ENCODE assay signal across 13 cellular contexts in the genomic region with DNA sequence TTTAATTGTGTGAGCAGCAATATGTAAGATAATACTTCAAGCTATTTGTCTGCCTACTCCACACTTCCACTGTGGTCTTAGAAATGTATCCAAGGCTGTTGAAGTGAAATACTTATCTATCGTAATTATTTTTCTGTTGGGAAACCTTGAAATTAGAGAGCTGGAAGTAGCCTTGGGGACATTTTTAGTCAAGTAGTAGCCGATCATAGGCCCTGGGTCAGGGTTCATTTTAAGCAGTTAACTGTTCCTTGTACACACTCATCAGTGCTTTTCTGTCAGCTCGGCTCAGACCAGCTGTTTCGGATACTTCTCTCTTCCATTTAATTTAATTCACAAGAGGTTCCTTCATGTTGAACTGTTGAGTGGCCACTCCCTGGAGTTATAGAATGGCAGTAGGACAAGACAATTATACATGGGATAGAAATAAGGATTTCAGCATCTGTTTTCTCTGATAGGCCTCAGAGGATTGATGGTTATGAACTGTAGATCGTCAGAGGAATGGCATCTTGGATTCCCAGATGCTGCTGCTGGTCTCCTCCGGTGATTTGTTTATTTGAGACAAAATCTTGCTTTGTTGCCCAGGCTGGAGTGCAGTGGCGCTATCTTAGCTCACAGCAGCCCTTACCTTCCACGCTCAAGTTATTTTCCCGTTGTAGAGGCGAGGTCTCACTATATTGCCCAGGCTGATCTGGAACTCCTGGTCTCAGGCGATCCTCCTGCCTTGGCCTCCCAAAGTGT. TPM values are rescaled to one million over a fixed set of nuclear protein-coding genes. Genes with fewer than 3 reads are reported as not detected.
DNase-seq lines count a peak whose midpoint lies in the region; ATAC-seq lines count a peak whose summit lies in the region.
"Had no signal": no experiment of that assay in that cellular context is flagged by ENCODE, and none has a peak within 500 bp of the region (broad histone marks: within the 10 kb centered on the region; RNA-seq: fewer than 3 reads in every experiment).

No MANE protein-coding gene starts in this region.

- intact Hi-C loops in left colon (cut with DNase I, micrococcal nuclease): no loop called here

- in situ Hi-C loops in G401 (cut with HindIII; ENCODE audit: low sequenced_read_pairs): no loop called here

- H3K27me3 Mint-ChIP-seq in activated T-cell treated with anti-CD3 and anti-CD28 coated beads, Interleukin-2, amount 50 U/mL, for 72 hours (ENCODE audit: low read depth): no peaks in the 10 kb centered on the region
- no peaks in the 10 kb centered on the region for H3K27me3 Mint-ChIP-seq in activated T-cell treated with anti-CD3 and anti-CD28 coated beads, Interleukin-2, amount 50 U/mL, for 24 hours
- no peaks in the 10 kb centered on the region for H3K27me3 Mint-ChIP-seq in activated T-helper 17 cell treated with anti-CD3 and anti-CD28 coated beads, Interleukin-2, amount 50 U/mL, for 72 hours
- H3K27me3 Mint-ChIP-seq: naive B cell had no signal

- no peaks in the 10 kb centered on the region for H3K36me3 Mint-ChIP-seq in activated T-cell treated with anti-CD3 and anti-CD28 coated beads, Interleukin-2, amount 50 U/mL, for 72 hours (ENCODE audit: insufficient read depth in 2 of 2)
- H3K36me3 Mint-ChIP-seq in activated T-cell treated with anti-CD3 and anti-CD28 coated beads, Interleukin-2, amount 50 U/mL, for 24 hours (ENCODE audit: low read depth): peaks cover 5% of the 10 kb centered on the region
- peaks cover 11% of the 10 kb centered on the region for H3K36me3 Mint-ChIP-seq in activated T-helper 17 cell treated with anti-CD3 and anti-CD28 coated beads, Interleukin-2, amount 50 U/mL, for 72 hours (ENCODE audit: low read depth)
- no peaks in the 10 kb centered on the region for H3K36me3 Mint-ChIP-seq in stimulated activated effector memory CD8-positive, alpha-beta T cell treated with anti-CD3 and anti-CD28 coated beads, Interleukin-12 subunit alpha, Interleukin-12 subunit beta, amount 100 ng/mL, for 72 hours
- H3K36me3 Mint-ChIP-seq: naive B cell had no signal

- H3K4me1 Mint-ChIP-seq in activated T-cell treated with anti-CD3 and anti-CD28 coated beads, Interleukin-2, amount 50 U/mL, for 72 hours (ENCODE audit: low read depth): peaks cover 96% of the 10 kb centered on the region
- H3K4me1 Mint-ChIP-seq in activated T-cell treated with anti-CD3 and anti-CD28 coated beads, Interleukin-2, amount 50 U/mL, for 24 hours (ENCODE audit: low read depth): peaks cover 91% of the 10 kb centered on the region
- H3K4me1 Mint-ChIP-seq in activated T-helper 17 cell treated with anti-CD3 and anti-CD28 coated beads, Interleukin-2, amount 50 U/mL, for 72 hours: peaks cover 80% of the 10 kb centered on the region
- H3K4me1 Mint-ChIP-seq in stimulated activated effector memory CD8-positive, alpha-beta T cell treated with anti-CD3 and anti-CD28 coated beads, Interleukin-12 subunit alpha, Interleukin-12 subunit beta, amount 100 ng/mL, for 72 hours: peaks cover 72% of the 10 kb centered on the region

- no peak overlapping the region for H3K4me3 Mint-ChIP-seq in activated T-cell treated with anti-CD3 and anti-CD28 coated beads, Interleukin-2, amount 50 U/mL, for 72 hours
- H3K4me3 Mint-ChIP-seq in activated T-cell treated with anti-CD3 and anti-CD28 coated beads, Interleukin-2, amount 50 U/mL, for 24 hours: no peak overlapping the region
- peak overlapping the region; percentile 33 for H3K4me3 Mint-ChIP-seq in activated T-helper 17 cell treated with anti-CD3 and anti-CD28 coated beads, Interleukin-2, amount 50 U/mL, for 72 hours
- no peak overlapping the region for H3K4me3 Mint-ChIP-seq in stimulated activated effector memory CD8-positive, alpha-beta T cell treated with anti-CD3 and anti-CD28 coated beads, Interleukin-12 subunit alpha, Interleukin-12 subunit beta, amount 100 ng/mL, for 72 hours

- H3K9me3 Mint-ChIP-seq in activated T-cell treated with anti-CD3 and anti-CD28 coated beads, Interleukin-2, amount 50 U/mL, for 72 hours: no peaks in the 10 kb centered on the region
- no peaks in the 10 kb centered on the region for H3K9me3 Mint-ChIP-seq in activated T-cell treated with anti-CD3 and anti-CD28 coated beads, Interleukin-2, amount 50 U/mL, for 24 hours
- H3K9me3 Mint-ChIP-seq in activated T-helper 17 cell treated with anti-CD3 and anti-CD28 coated beads, Interleukin-2, amount 50 U/mL, for 72 hours: no peaks in the 10 kb centered on the region
- no peaks in the 10 kb centered on the region for H3K9me3 Mint-ChIP-seq in stimulated activated effector memory CD8-positive, alpha-beta T cell treated with anti-CD3 and anti-CD28 coated beads, Interleukin-12 subunit alpha, Interleukin-12 subunit beta, amount 100 ng/mL, for 72 hours
- H3K9me3 Mint-ChIP-seq: naive B cell had no signal

- ATAC-seq in activated T-cell treated with anti-CD3 and anti-CD28 coated beads, Interleukin-2, amount 50 U/mL, for 72 hours (replicated peaks in 1 of 2): no peak
- no peak for ATAC-seq in activated T-helper 17 cell treated with anti-CD3 and anti-CD28 coated beads, Interleukin-2, amount 50 U/mL, for 72 hours (replicated peaks)
- ATAC-seq in left colon (peak; percentile 37), HG03439 (IDR thresholded peaks at IDR 0.05; ENCODE audit: unreplicated experiment) (no peak)
- no peak for ATAC-seq in stimulated activated effector memory CD8-positive, alpha-beta T cell treated with anti-CD3 and anti-CD28 coated beads, Interleukin-12 subunit alpha, Interleukin-12 subunit beta, amount 100 ng/mL, for 72 hours

- DNase-seq in activated T-cell treated with anti-CD3 and anti-CD28 coated beads, Interleukin-2, amount 50 U/mL, for 72 hours: no peak
- no peak for DNase-seq in activated T-cell treated with anti-CD3 and anti-CD28 coated beads, Interleukin-2, amount 50 U/mL, for 24 hours
- DNase-seq in left colon (no peak), G401 (ENCODE audit: low spot score) (no peak), NCI-H128 (lab: John Stamatoyannopoulos, UW; ENCODE audit: unreplicated experiment) (no peak)
- no peak for DNase-seq in stimulated activated effector memory CD8-positive, alpha-beta T cell treated with anti-CD3 and anti-CD28 coated beads, Interleukin-12 subunit alpha, Interleukin-12 subunit beta, amount 100 ng/mL, for 72 hours (ENCODE audit: low spot score in 2 of 2)
- DNase-seq: activated CD4-positive, alpha-beta T cell treated with anti-CD3 and anti-CD28 coated beads for 1 hour; DMS 273 treated with DMSO at 0.1 percent for 48 hours; naive B cell; NCI-H2081; thyroid gland had no signal

- H3K27ac Mint-ChIP-seq in activated T-cell treated with anti-CD3 and anti-CD28 coated beads, Interleukin-2, amount 50 U/mL, for 72 hours: peak overlapping the region; percentile 59
- H3K27ac Mint-ChIP-seq in activated T-cell treated with anti-CD3 and anti-CD28 coated beads, Interleukin-2, amount 50 U/mL, for 24 hours: no peak overlapping the region
- peak overlapping the region; percentile 18 for H3K27ac Mint-ChIP-seq in activated T-helper 17 cell treated with anti-CD3 and anti-CD28 coated beads, Interleukin-2, amount 50 U/mL, for 72 hours
- peak overlapping the region; percentile 41 for H3K27ac Mint-ChIP-seq in stimulated activated effector memory CD8-positive, alpha-beta T cell treated with anti-CD3 and anti-CD28 coated beads, Interleukin-12 subunit alpha, Interleukin-12 subunit beta, amount 100 ng/mL, for 72 hours

RNA-seq across cellular contexts. Expression of a gene that starts 17.2 kb away (rescaled TPM):
- total RNA-seq in activated T-cell treated with anti-CD3 and anti-CD28 coated beads, Interleukin-2, amount 50 U/mL, for 72 hours: 10 to 100 TPM; 66.5 to 78.0 TPM
- total RNA-seq in activated T-helper 17 cell treated with anti-CD3 and anti-CD28 coated beads, Interleukin-2, amount 50 U/mL, for 72 hours: 100 to 1,000 TPM in 1 of 2 donors, 10 to 100 TPM in 1; 60.9 to 102 TPM
- 10 to 100 TPM; 74.7 to 79.9 TPM for total RNA-seq in left colon
- 27.3 and 28.5 TPM in 2 replicates for total RNA-seq in G401 (2014; rRNA removed; shearing (Covaris generic))
